ENCODE assay signal across 20 cellular contexts in the genomic region with DNA sequence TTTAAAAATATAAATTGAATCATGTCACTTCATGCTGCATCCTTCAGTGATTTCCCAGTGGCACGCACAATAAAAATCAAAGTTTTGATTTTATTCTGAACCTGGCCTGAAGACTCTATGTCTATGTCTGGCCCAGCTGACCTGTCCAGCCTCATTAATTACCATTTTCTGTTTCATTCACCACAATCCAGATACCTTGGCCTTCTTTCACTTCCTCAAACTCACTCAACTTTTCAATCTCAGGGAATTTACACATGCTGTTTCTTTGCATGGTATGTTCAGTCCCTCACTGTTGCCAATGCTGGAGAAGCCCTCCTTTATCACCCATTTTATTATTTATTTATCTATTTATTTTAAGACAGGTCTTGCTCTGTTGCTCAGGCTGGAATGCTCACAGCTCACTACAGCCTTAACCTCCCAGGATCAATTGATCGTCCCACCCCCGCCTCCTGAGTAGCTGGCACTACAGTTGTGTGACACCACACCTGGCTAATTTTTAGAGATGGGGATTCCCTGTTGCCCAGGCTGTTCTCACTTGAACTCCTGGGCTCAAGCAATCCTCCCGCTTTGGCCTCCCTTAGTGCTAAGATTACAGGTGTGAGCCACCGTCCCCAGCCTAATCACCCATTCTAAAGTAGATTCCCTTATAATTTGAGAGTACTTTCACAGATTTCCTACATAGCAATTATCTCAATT. TPM values are rescaled to one million over a fixed set of nuclear protein-coding genes. Genes with fewer than 3 reads are reported as not detected.
DNase-seq lines count a peak whose midpoint lies in the region; ATAC-seq, FAIRE-seq and TF ChIP-seq lines count a peak whose summit lies in the region.
"Had no signal": no experiment of that assay in that cellular context is flagged by ENCODE, and none has a peak within 500 bp of the region (broad histone marks: within the 10 kb centered on the region; RNA-seq: fewer than 3 reads in every experiment).

No MANE protein-coding gene starts in this region.

- H3K27me3 Mint-ChIP-seq in activated T-cell treated with anti-CD3 and anti-CD28 coated beads, Interleukin-2, amount 50 U/mL, for 72 hours (ENCODE audit: low read depth) = no peaks in the 10 kb centered on the region
- H3K27me3 Mint-ChIP-seq in HFFc6 (ENCODE audit: insufficient read depth) = no peaks in the 10 kb centered on the region; the same call in none of the 2 replicates
- H3K27me3 Mint-ChIP-seq: activated B cell treated with CpG ODN at 0.5 μM for 24 hours; brain; CD4-positive, alpha-beta T cell; stimulated activated naive CD8-positive, alpha-beta T cell treated with anti-CD3 and anti-CD28 coated beads, Interleukin-15, amount 100 ng/mL, for 72 hours had no signal

- no peak overlapping the region for H3K27ac Mint-ChIP-seq in activated T-cell treated with anti-CD3 and anti-CD28 coated beads, Interleukin-2, amount 50 U/mL, for 72 hours
- no peak overlapping the region for H3K27ac Mint-ChIP-seq in HFFc6
- H3K27ac Mint-ChIP-seq: activated B cell treated with CpG ODN at 0.5 μM for 24 hours; brain; CD4-positive, alpha-beta T cell; stimulated activated naive CD8-positive, alpha-beta T cell treated with anti-CD3 and anti-CD28 coated beads, Interleukin-15, amount 100 ng/mL, for 72 hours had no signal

- no peaks in the 10 kb centered on the region for H3K36me3 ChIP-seq in left lung

- no peaks in the 10 kb centered on the region for H3K4me1 ChIP-seq in left lung
- H3K4me1 ChIP-seq: parathyroid adenoma had no signal

- H3K4me3 ChIP-seq in left lung = no peak overlapping the region
- H3K4me3 ChIP-seq: hepatocyte had no signal

- peaks cover 0 to 4% of the 10 kb centered on the region in 2 donors for H3K9me3 ChIP-seq in left lung

- TF ChIP-seq CTCF in left lung (IDR thresholded peaks at IDR 0.05) (no peak), HFFc6 (IDR thresholded peaks at IDR 0.05) (no peak)

- intact Hi-C loops in left lung (cut with DNase I) = no loop called here

- H3K9me3 Mint-ChIP-seq in activated T-cell treated with anti-CD3 and anti-CD28 coated beads, Interleukin-2, amount 50 U/mL, for 72 hours = peaks cover 0 to 7% of the 10 kb centered on the region in 2 donors
- no peaks in the 10 kb centered on the region for H3K9me3 Mint-ChIP-seq in HFFc6

- no peak for TF ChIP-seq POLR2A in GM12892 (IDR thresholded peaks at IDR 0.05; ENCODE audit: low read depth, low read length)

- peaks cover 4% of the 10 kb centered on the region for H3K4me1 Mint-ChIP-seq in activated T-cell treated with anti-CD3 and anti-CD28 coated beads, Interleukin-2, amount 50 U/mL, for 72 hours (ENCODE audit: low read depth)
- H3K4me1 Mint-ChIP-seq in HFFc6 (ENCODE audit: low read depth) = peaks cover 10% of the 10 kb centered on the region
- H3K4me1 Mint-ChIP-seq: brain had no signal

- H3K4me3 Mint-ChIP-seq in activated T-cell treated with anti-CD3 and anti-CD28 coated beads, Interleukin-2, amount 50 U/mL, for 72 hours = no peak overlapping the region
- no peak overlapping the region for H3K4me3 Mint-ChIP-seq in HFFc6
- H3K4me3 Mint-ChIP-seq: activated B cell treated with CpG ODN at 0.5 μM for 24 hours; brain; CD4-positive, alpha-beta T cell; stimulated activated naive CD8-positive, alpha-beta T cell treated with anti-CD3 and anti-CD28 coated beads, Interleukin-15, amount 100 ng/mL, for 72 hours had no signal

- H3K27ac ChIP-seq in left lung = no peak overlapping the region
- H3K27ac ChIP-seq: hepatocyte, parathyroid adenoma had no signal

- no peak for DNase-seq in GM12892 (ENCODE audit: insufficient read length)
- no peak for DNase-seq in activated T-cell treated with anti-CD3 and anti-CD28 coated beads, Interleukin-2, amount 50 U/mL, for 72 hours
- no peak for DNase-seq in left lung
- no peak for DNase-seq in HFFc6
- DNase-seq in activated T-cell treated with anti-CD3 and anti-CD28 coated beads for 4 hours = no peak
- DNase-seq: activated B cell treated with CpG ODN at 0.5 μM for 24 hours; activated naive CD4-positive, alpha-beta T cell treated with anti-CD3 and anti-CD28 coated beads, Interleukin-2, amount 50 U/mL, for 16 hours; CD4-positive, alpha-beta T cell; Karpas-422; NCI-H1930; small intestine; stimulated activated naive CD8-positive, alpha-beta T cell treated with anti-CD3 and anti-CD28 coated beads, Interleukin-15, amount 100 ng/mL, for 72 hours; T-helper 1 cell had no signal

- FAIRE-seq in GM12892 (lab: Jason Lieb, UNC) = peak; percentile 51
- FAIRE-seq: small intestine, urothelium cell line had no signal

- ATAC-seq in GM19372 (IDR thresholded peaks at IDR 0.05; ENCODE audit: low read depth, unreplicated experiment) (peak; percentile 60), HG02678 (IDR thresholded peaks at IDR 0.05; ENCODE audit: unreplicated experiment) (peak; percentile 67), HG03342 (IDR thresholded peaks at IDR 0.05; ENCODE audit: unreplicated experiment) (peak; percentile 57), left lung (no peak)
- ATAC-seq in activated T-cell treated with anti-CD3 and anti-CD28 coated beads, Interleukin-2, amount 50 U/mL, for 72 hours (replicated peaks in 1 of 2) = no peak
- ATAC-seq: stimulated activated naive CD8-positive, alpha-beta T cell treated with anti-CD3 and anti-CD28 coated beads, Interleukin-15, amount 100 ng/mL, for 72 hours had no signal

- H3K27me3 ChIP-seq in left lung = no peaks in the 10 kb centered on the region
- H3K27me3 ChIP-seq: hepatocyte had no signal

- H3K36me3 Mint-ChIP-seq in activated T-cell treated with anti-CD3 and anti-CD28 coated beads, Interleukin-2, amount 50 U/mL, for 72 hours (ENCODE audit: insufficient read depth in 2 of 2) = peaks cover 10 to 12% of the 10 kb centered on the region in 2 donors
- H3K36me3 Mint-ChIP-seq in HFFc6 (ENCODE audit: low read depth) = no peaks in the 10 kb centered on the region; the same call in 1 of the 2 replicates

RNA-seq across cellular contexts. Expression of a gene that starts 43.1 kb away (rescaled TPM):
- 15.8 TPM for polyA plus RNA-seq in GM12892 (2012; ENCODE audit: missing spikeins)
- 10 to 100 TPM; 52.5 to 58.1 TPM for total RNA-seq in activated T-cell treated with anti-CD3 and anti-CD28 coated beads, Interleukin-2, amount 50 U/mL, for 72 hours
- total RNA-seq in left lung = 1 to 10 TPM; 5.9 to 9.2 TPM
- 1 to 10 TPM; 3.7 to 7.3 (median 6.6) TPM for total RNA-seq in HFFc6 (2021; fragmentation: NEBNext Ultra II Directional; extraction: Animal tissue kit (Norgen Biotek cat#: 25700))

RNA-seq across cellular contexts. Expression of a gene that starts 43.4 kb away (rescaled TPM):
- polyA plus RNA-seq in GM12892 (2012; ENCODE audit: missing spikeins) = 60.8 TPM
- total RNA-seq in activated T-cell treated with anti-CD3 and anti-CD28 coated beads, Interleukin-2, amount 50 U/mL, for 72 hours = 10 to 100 TPM; 45.7 to 49.1 TPM
- 10 to 100 TPM; 27.7 to 33.3 TPM for total RNA-seq in left lung
- 10 to 100 TPM; 25.1 to 34.4 (median 30.6) TPM for total RNA-seq in HFFc6 (2021; fragmentation: NEBNext Ultra II Directional; extraction: Animal tissue kit (Norgen Biotek cat#: 25700))

Comparison
In these comparisons a context has a peak if more than half of its experiments do, and no peak if none do; other contexts are left out.
1. ATAC-seq: peak in GM19372 (single experiment), HG02678 (single experiment) and HG03342 (single experiment); none in activated T-cell treated with anti-CD3 and anti-CD28 coated beads, Interleukin-2, amount 50 U/mL, for 72 hours (0 of 2) and left lung (single experiment).
2. RNA of a gene that starts 43.1 kb away (total RNA-seq): 52.5 to 58.1 TPM in activated T-cell treated with anti-CD3 and anti-CD28 coated beads, Interleukin-2, amount 50 U/mL, for 72 hours; 5.9 to 9.2 TPM in left lung and 3.7 to 7.3 TPM in HFFc6; every median in the first group is over 4 times any median in the second.